In genomic region chr1:154183045-154183968, GRCh38 we compare ENCODE assay signal across 8 cellular contexts. TPM values are rescaled to one million over a fixed set of nuclear protein-coding genes. Genes with fewer than 3 reads are reported as not detected.
DNase-seq lines count a peak whose midpoint lies in the region; ATAC-seq and TF ChIP-seq lines count a peak whose summit lies in the region.

No MANE protein-coding gene starts in this region.

- DNase-seq in EL, result peak; percentile 98
- DNase-seq in H4 (ENCODE audit: low spot score), result peak; percentile 98
- peak; percentile 99 for DNase-seq in RWPE2 (ENCODE audit: low spot score)
- peak; percentile 91 for DNase-seq in activated effector memory CD4-positive, alpha-beta T cell treated with Interleukin-2 at 50 U/mL for 16 hours
- DNase-seq in fibroblast of pulmonary artery (ENCODE audit: low read depth), result peak; percentile 97
- DNase-seq in natural killer cell treated with Interleukin-12 subunit alpha and Interleukin-12 subunit beta and Interleukin-15 and Interleukin-18, amount 100 ng/mL, for 72 hours (ENCODE audit: low spot score), result peak; percentile 95
- DNase-seq in stimulated activated naive CD4-positive, alpha-beta T cell treated with Interleukin-2 at 50 U/mL for 16 hours (lab: John Stamatoyannopoulos, UW), result peak; percentile 93

- no peaks in the 10 kb centered on the region for H3K9me2 ChIP-seq in Loucy (replicated peaks; ENCODE audit: low read depth, low read length)

- H2AFZ ChIP-seq in Loucy (ENCODE audit: low read length), result peak overlapping the region; percentile 84

- H3K9me3 Mint-ChIP-seq in natural killer cell treated with Interleukin-12 subunit alpha and Interleukin-12 subunit beta and Interleukin-15 and Interleukin-18, amount 100 ng/mL, for 72 hours, result no peaks in the 10 kb centered on the region

- H3K9ac ChIP-seq in Loucy (ENCODE audit: low read depth, low read length, poor library complexity, severe bottlenecking), result peak overlapping the region; percentile 96

- H3K27ac ChIP-seq in RWPE2 (ENCODE audit: poor library complexity, severe bottlenecking), result peak overlapping the region; percentile 92

- H3K36me3 Mint-ChIP-seq in natural killer cell treated with Interleukin-12 subunit alpha and Interleukin-12 subunit beta and Interleukin-15 and Interleukin-18, amount 100 ng/mL, for 72 hours, result peaks cover 26% of the 10 kb centered on the region

- no peaks in the 10 kb centered on the region for H3K27me3 ChIP-seq in Loucy (ENCODE audit: insufficient read depth, low read length, poor library complexity, severe bottlenecking)
- H3K27me3 ChIP-seq in RWPE2 (ENCODE audit: insufficient read depth, poor library complexity, severe bottlenecking), result no peaks in the 10 kb centered on the region

- peak overlapping the region; percentile 99 for H3K4me3 Mint-ChIP-seq in natural killer cell treated with Interleukin-12 subunit alpha and Interleukin-12 subunit beta and Interleukin-15 and Interleukin-18, amount 100 ng/mL, for 72 hours

- peaks cover 38% of the 10 kb centered on the region for H4K20me1 ChIP-seq in Loucy (ENCODE audit: insufficient read depth, low read length, poor library complexity, severe bottlenecking)

- H3K4me3 ChIP-seq in Loucy (ENCODE audit: low read length, poor library complexity, severe bottlenecking) (peak overlapping the region; percentile 97), RWPE2 (ENCODE audit: severe bottlenecking) (peak overlapping the region; percentile 73), fibroblast of pulmonary artery (replicated peaks; ENCODE audit: low read depth, low read length) (peak overlapping the region; percentile 100)

- peaks cover 42% of the 10 kb centered on the region for H3K79me2 ChIP-seq in Loucy (ENCODE audit: insufficient read depth, low read length)

- H3K27ac Mint-ChIP-seq in natural killer cell treated with Interleukin-12 subunit alpha and Interleukin-12 subunit beta and Interleukin-15 and Interleukin-18, amount 100 ng/mL, for 72 hours, result peak overlapping the region; percentile 85 to 88

- peaks cover 4% of the 10 kb centered on the region for H3F3A ChIP-seq in Loucy (ENCODE audit: low read depth)

- no peaks in the 10 kb centered on the region; the same call in 1 of the 2 replicates for H3K36me3 ChIP-seq in Loucy (ENCODE audit: insufficient read depth, low read length)
- peaks cover 38% of the 10 kb centered on the region for H3K36me3 ChIP-seq in RWPE2 (ENCODE audit: low read depth)

- peaks cover 33 to 45% of the 10 kb centered on the region in 2 donors for H3K4me1 Mint-ChIP-seq in natural killer cell treated with Interleukin-12 subunit alpha and Interleukin-12 subunit beta and Interleukin-15 and Interleukin-18, amount 100 ng/mL, for 72 hours (ENCODE audit: low read depth in 2 of 2)

- no peaks in the 10 kb centered on the region for H3K27me3 Mint-ChIP-seq in natural killer cell treated with Interleukin-12 subunit alpha and Interleukin-12 subunit beta and Interleukin-15 and Interleukin-18, amount 100 ng/mL, for 72 hours

- H3K4me2 ChIP-seq in Loucy (ENCODE audit: low read depth, low read length, poor library complexity, severe bottlenecking), result peak overlapping the region; percentile 88

- TF ChIP-seq CTCF in Loucy (conservative IDR thresholded peaks at IDR 0.05; ENCODE audit: low read length) (no peak), RWPE2 (IDR thresholded peaks at IDR 0.05; ENCODE audit: poor library complexity, severe bottlenecking) (peak; percentile 10), fibroblast of pulmonary artery (IDR thresholded peaks at IDR 0.05; ENCODE audit: low read length, missing control alignments) (no peak)

- no peaks in the 10 kb centered on the region for H3K9me3 ChIP-seq in Loucy (ENCODE audit: insufficient read depth, low read depth, low read length)
- H3K9me3 ChIP-seq in RWPE2 (ENCODE audit: severe bottlenecking), result no peaks in the 10 kb centered on the region

- ATAC-seq in RWPE2 (ENCODE audit: low read depth), result peak; percentile 95
- ATAC-seq in natural killer cell treated with Interleukin-12 subunit alpha and Interleukin-12 subunit beta and Interleukin-15 and Interleukin-18, amount 100 ng/mL, for 72 hours, result peak; percentile 95 to 96

- H3K4me1 ChIP-seq in Loucy (ENCODE audit: insufficient read depth, low read length, poor library complexity, severe bottlenecking) (peaks cover 28% of the 10 kb centered on the region), RWPE2 (ENCODE audit: insufficient read depth, poor library complexity, severe bottlenecking) (peaks cover 29% of the 10 kb centered on the region)

RNA-seq across cellular contexts. Expression of gene TPM3, which starts 8.6 kb away (rescaled TPM):
- 482 and 546 TPM in 2 replicates for total RNA-seq in H4 (2014; rRNA removed; shearing (Covaris generic))
- 100 to 1,000 TPM; 495 to 662 TPM for total RNA-seq in natural killer cell treated with Interleukin-12 subunit alpha and Interleukin-12 subunit beta and Interleukin-15 and Interleukin-18, amount 100 ng/mL, for 72 hours

RNA-seq across cellular contexts. Expression of gene CFAP141, which starts 22.8 kb away (rescaled TPM):
- not detected in 2 replicates for total RNA-seq in H4 (2014; rRNA removed; shearing (Covaris generic))
- not detected for total RNA-seq in natural killer cell treated with Interleukin-12 subunit alpha and Interleukin-12 subunit beta and Interleukin-15 and Interleukin-18, amount 100 ng/mL, for 72 hours

RNA-seq across cellular contexts. Expression of gene NUP210L, which starts 28.4 kb away (rescaled TPM):
- total RNA-seq in H4 (2014; rRNA removed; shearing (Covaris generic)), result 0.02 TPM in 1 of 2 replicates, not detected in the other
- under 1 TPM in 1 of 2 donors, not detected in 1; 0.24 TPM for total RNA-seq in natural killer cell treated with Interleukin-12 subunit alpha and Interleukin-12 subunit beta and Interleukin-15 and Interleukin-18, amount 100 ng/mL, for 72 hours

RNA-seq across cellular contexts. Expression of gene UBAP2L, which starts 37.4 kb away (rescaled TPM):
- total RNA-seq in H4 (2014; rRNA removed; shearing (Covaris generic)), result 74.3 and 85.9 TPM in 2 replicates
- total RNA-seq in natural killer cell treated with Interleukin-12 subunit alpha and Interleukin-12 subunit beta and Interleukin-15 and Interleukin-18, amount 100 ng/mL, for 72 hours, result 100 to 1,000 TPM; 175 to 183 TPM

Comparison
In these comparisons a context has a peak if more than half of its experiments do, and no peak if none do; other contexts are left out.
1. Peak in every context shown above with its lines: DNase-seq, ATAC-seq, H3K4me3 ChIP-seq and H3K27ac ChIP-seq.